Comparison of ENCODE assay signal across 8 cellular contexts in the genomic region with DNA sequence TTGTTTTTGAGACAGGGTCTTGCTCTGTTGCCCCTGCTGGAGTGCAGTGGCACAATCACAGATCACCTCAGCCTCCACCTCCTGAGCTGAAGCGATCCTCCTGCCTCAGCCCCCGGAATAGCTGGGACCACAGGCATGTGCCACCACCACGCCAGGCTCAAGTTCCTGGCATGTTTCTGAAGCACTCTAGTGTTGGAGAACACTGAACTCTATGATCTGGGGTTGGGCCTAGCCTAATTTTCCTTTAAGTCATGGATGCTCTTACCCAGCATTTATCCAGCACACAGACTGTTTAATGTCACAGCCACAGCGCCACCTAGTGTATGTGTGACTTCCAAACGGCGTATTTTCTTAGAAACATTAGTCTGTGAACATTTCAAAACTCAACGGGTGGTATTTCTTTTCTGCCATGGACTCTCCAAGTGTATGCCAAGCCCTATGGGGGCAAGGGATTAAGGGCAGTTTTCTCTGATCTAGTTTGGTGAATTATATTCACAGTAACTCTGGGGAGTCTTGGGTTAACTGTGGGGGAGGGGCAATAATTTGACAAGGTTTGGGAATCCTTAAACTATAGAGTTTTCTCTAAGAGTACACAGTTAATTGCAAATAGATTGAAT.
DNase-seq lines count a peak whose midpoint lies in the region; ATAC-seq and TF ChIP-seq lines count a peak whose summit lies in the region.

No MANE protein-coding gene starts in this region.

- H3K9me3 ChIP-seq in RWPE2 (ENCODE audit: severe bottlenecking) (no peaks in the 10 kb centered on the region), thoracic aorta (no peaks in the 10 kb centered on the region)

- peaks cover 11% of the 10 kb centered on the region for H3K4me1 Mint-ChIP-seq in osteocyte (ENCODE audit: unreplicated experiment)

- H3K27ac ChIP-seq in RWPE2 (ENCODE audit: poor library complexity, severe bottlenecking) (no peak overlapping the region), foreskin keratinocyte (no peak overlapping the region), thoracic aorta (no peak overlapping the region)

- H3K9me3 Mint-ChIP-seq in osteocyte (ENCODE audit: unreplicated experiment) = no peaks in the 10 kb centered on the region

- H3K4me3 Mint-ChIP-seq in osteocyte (ENCODE audit: unreplicated experiment) = no peak overlapping the region

- no peaks in the 10 kb centered on the region for H3K27me3 ChIP-seq in RWPE2 (ENCODE audit: insufficient read depth, poor library complexity, severe bottlenecking)
- no peaks in the 10 kb centered on the region for H3K27me3 ChIP-seq in foreskin keratinocyte
- H3K27me3 ChIP-seq in thoracic aorta (replicated peaks; ENCODE audit: insufficient read depth) = no peaks in the 10 kb centered on the region

- DNase-seq in DMS79 treated with DMSO at 0.1 percent for 48 hours (lab: John Stamatoyannopoulos, UW) (peak; percentile 18), LoVo (ENCODE audit: low spot score) (peak; percentile 73), RWPE2 (ENCODE audit: low spot score) (no peak), foreskin keratinocyte (peak; percentile 29 to 66), osteocyte (ENCODE audit: extremely low spot score, unreplicated experiment) (peak; percentile 91), thoracic aorta (ENCODE audit: low spot score) (peak; percentile 67)
- DNase-seq in activated T-helper 9 cell treated with anti-CD3 and anti-CD28 coated beads, Interleukin-2, amount 50 U/mL, for 16 hours (ENCODE audit: low read depth) = peak; percentile 67

- no peaks in the 10 kb centered on the region for H3K36me3 Mint-ChIP-seq in osteocyte (ENCODE audit: unreplicated experiment)

- H3K4me1 ChIP-seq in RWPE2 (ENCODE audit: insufficient read depth, poor library complexity, severe bottlenecking) (no peaks in the 10 kb centered on the region), foreskin keratinocyte (no peaks in the 10 kb centered on the region), thoracic aorta (ENCODE audit: control insufficient read depth in 1 of 2, low read depth in 2 of 2) (peaks cover 0 to 4% of the 10 kb centered on the region in 2 donors)

- no peaks in the 10 kb centered on the region for H3K27me3 Mint-ChIP-seq in osteocyte (ENCODE audit: unreplicated experiment)

- ATAC-seq in GM21737 (IDR thresholded peaks at IDR 0.05; ENCODE audit: unreplicated experiment) = peak; percentile 71
- ATAC-seq in RWPE2 (ENCODE audit: low read depth) = peak; percentile 74
- peak; percentile 80 for ATAC-seq in foreskin keratinocyte
- ATAC-seq in thoracic aorta (ENCODE audit: insufficient number of reproducible peaks, low FRiP score, low read depth) = peak; percentile 30

- peak; percentile 91 for TF ChIP-seq CTCF in RWPE2 (IDR thresholded peaks at IDR 0.05; ENCODE audit: poor library complexity, severe bottlenecking)
- peak; percentile 87 for TF ChIP-seq CTCF in foreskin keratinocyte (conservative IDR thresholded peaks at IDR 0.05)
- TF ChIP-seq CTCF in osteocyte (IDR thresholded peaks at IDR 0.05) = peak; percentile 85
- TF ChIP-seq CTCF in thoracic aorta (IDR thresholded peaks at IDR 0.05) = peak; percentile 79

- H3K36me3 ChIP-seq in RWPE2 (ENCODE audit: low read depth) (no peaks in the 10 kb centered on the region), thoracic aorta (no peaks in the 10 kb centered on the region)

- no peak overlapping the region for H3K4me3 ChIP-seq in RWPE2 (ENCODE audit: severe bottlenecking)
- no peak overlapping the region for H3K4me3 ChIP-seq in thoracic aorta

- peak overlapping the region; percentile 45 for H3K27ac Mint-ChIP-seq in osteocyte (ENCODE audit: unreplicated experiment)

Comparison
In these comparisons a context has a peak if more than half of its experiments do, and no peak if none do; other contexts are left out.
1. ATAC-seq: peak in every context shown above with its lines; median percentile 80 in foreskin keratinocyte; 74 in RWPE2; 71 in GM21737; 30 in thoracic aorta.